ENCODE assay signal across 12 cellular contexts in the genomic region with DNA sequence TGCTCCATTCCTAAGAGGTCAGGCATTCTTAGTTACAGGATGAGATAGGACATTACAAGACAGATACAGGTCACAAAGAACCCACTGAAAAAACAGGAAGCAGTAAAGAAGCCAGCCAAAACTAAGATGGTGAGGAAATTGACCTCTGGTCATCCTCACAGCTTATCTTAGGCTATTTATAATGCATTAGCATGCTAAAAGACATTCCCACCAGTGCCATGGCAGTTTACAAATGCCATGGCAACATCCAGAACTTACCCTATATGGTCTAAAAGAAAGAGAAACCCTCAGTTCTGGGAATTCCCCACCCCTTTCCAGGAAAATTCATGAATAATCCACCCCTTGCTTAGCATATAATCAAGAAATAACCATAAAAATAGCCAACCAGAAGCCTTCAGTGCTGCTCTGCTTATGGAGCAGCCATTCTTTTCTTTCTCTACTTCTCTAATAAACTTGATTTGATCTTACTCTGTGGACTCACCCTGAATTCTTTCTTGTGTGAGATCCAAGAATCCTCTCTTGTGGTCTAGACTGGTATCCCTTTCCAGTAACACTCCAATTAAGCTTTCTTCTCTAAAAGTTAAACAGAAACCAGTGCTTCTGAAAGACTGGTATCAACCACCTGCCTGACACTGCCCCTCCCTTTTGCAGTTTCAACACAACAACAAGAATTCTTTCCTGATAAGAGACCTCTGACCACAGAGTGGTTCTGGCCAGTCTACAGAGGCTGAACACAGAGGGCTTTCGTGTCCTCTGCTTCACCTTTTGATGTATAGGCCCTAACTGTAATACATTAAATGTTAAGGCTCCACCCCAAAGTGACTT.
DNase-seq lines count a peak whose midpoint lies in the region; ATAC-seq and TF ChIP-seq lines count a peak whose summit lies in the region.
"Had no signal": no experiment of that assay in that cellular context is flagged by ENCODE, and none has a peak within 500 bp of the region (broad histone marks: within the 10 kb centered on the region; RNA-seq: fewer than 3 reads in every experiment).

No MANE protein-coding gene starts in this region.

- H3K9me3 ChIP-seq in SJSA1 (replicated peaks), result no peaks in the 10 kb centered on the region
- peaks cover 0 to 7% of the 10 kb centered on the region in 2 donors for H3K9me3 ChIP-seq in left lung

- H3K4me1 ChIP-seq in SJSA1 (replicated peaks) (peaks cover 47% of the 10 kb centered on the region), left lung (peaks cover 0 to 6% of the 10 kb centered on the region in 2 donors)

- H3K4me3 ChIP-seq in SJSA1, result no peak overlapping the region
- H3K4me3 ChIP-seq in left lung, result no peak overlapping the region
- H3K4me3 ChIP-seq: SK-N-MC had no signal

- TF ChIP-seq CTCF in left lung (IDR thresholded peaks at IDR 0.05), result no peak

- intact Hi-C loops in left lung (cut with DNase I), result no loop called here

- H3K27me3 ChIP-seq in SJSA1 (replicated peaks) (no peaks in the 10 kb centered on the region), left lung (no peaks in the 10 kb centered on the region)

- peak in 1 of 2 experiments; percentile 34 for DNase-seq in SJSA1 (ENCODE audit: low read depth in 1 of 2, low spot score in 2 of 2)
- peak in 1 of 2 donors; percentile 55 for DNase-seq in left lung
- DNase-seq in stimulated activated CD4-positive, alpha-beta T cell treated with anti-CD3 and anti-CD28 coated beads, Interleukin-12 subunit alpha, Interleukin-12 subunit beta, amount 100 ng/mL, for 4 hours, result no peak
- no peak for DNase-seq in cerebellar nuclear complex (lab: John Stamatoyannopoulos, UW)
- DNase-seq in GM19238 (ENCODE audit: insufficient read length, low spot score), result no peak
- DNase-seq: activated CD8-positive, alpha-beta memory T cell treated with anti-CD3 and anti-CD28 coated beads, Interleukin-2, amount 10 ng/mL, durations not matched to agents 7 days and 5 days; CD4-positive, CD25-positive, alpha-beta regulatory T cell; NCI-H187 had no signal

- H3K27ac ChIP-seq in SJSA1, result peak overlapping the region; percentile 25
- H3K27ac ChIP-seq in left lung, result peak overlapping the region; percentile 38 to 82
- H3K27ac ChIP-seq: SK-N-MC had no signal

- ATAC-seq in GM18502 (IDR thresholded peaks at IDR 0.05; ENCODE audit: poor library complexity, unreplicated experiment), result peak; percentile 58
- ATAC-seq in HG02678 (IDR thresholded peaks at IDR 0.05; ENCODE audit: unreplicated experiment), result peak; percentile 80
- peak; percentile 97 for ATAC-seq in left lung
- no peak for ATAC-seq in GM19452 (IDR thresholded peaks at IDR 0.05; ENCODE audit: unreplicated experiment)
- ATAC-seq: activated CD8-positive, alpha-beta memory T cell treated with anti-CD3 and anti-CD28 coated beads, Interleukin-2, amount 10 ng/mL, durations not matched to agents 7 days and 5 days had no signal

- H3K36me3 ChIP-seq in SJSA1 (peaks cover 18% of the 10 kb centered on the region), left lung (peaks cover 0 to 3% of the 10 kb centered on the region in 2 donors)
